29 cellular contexts compared by ENCODE assay signal in genomic region chr3:168524129-168524528, GRCh38.
"Had no signal": no experiment of that assay in that cellular context is flagged by ENCODE, and none has a peak within 500 bp of the region (broad histone marks: within the 10 kb centered on the region; RNA-seq: fewer than 3 reads in every experiment).

No MANE protein-coding gene starts in this region.

- H3K36me3 Mint-ChIP-seq: naive thymus-derived CD4-positive, alpha-beta T cell; natural killer cell; stimulated activated memory B cell treated with anti-CD40 and anti-IgM and Interleukin-4, amounts not matched to agents 10 μg/mL and 1 μg/mL and 100 μg/mL, for 72 hours had no signal

- H3K79me2 ChIP-seq: parathyroid adenoma had no signal

- H3K4me3 Mint-ChIP-seq: naive thymus-derived CD4-positive, alpha-beta T cell; natural killer cell; nephron; neural progenitor cell; stimulated activated memory B cell treated with anti-CD40 and anti-IgM and Interleukin-4, amounts not matched to agents 10 μg/mL and 1 μg/mL and 100 μg/mL, for 72 hours; stimulated activated naive CD8-positive, alpha-beta T cell treated with anti-CD3 and anti-CD28 coated beads, Interleukin-15, amount 100 ng/mL, for 72 hours; type B pancreatic cell had no signal

- H3K27me3 ChIP-seq: neural progenitor cell, ovary, suprapubic skin, testis, tibial artery, transverse colon, upper lobe of right lung, uterus had no signal

- H3K9ac ChIP-seq: neural progenitor cell, parathyroid adenoma had no signal

- H3K36me3 ChIP-seq: neural progenitor cell, ovary, suprapubic skin, tibial artery, transverse colon, upper lobe of right lung, uterus had no signal

- H3K27ac Mint-ChIP-seq: naive thymus-derived CD4-positive, alpha-beta T cell; natural killer cell; nephron; neural progenitor cell; progenitor cell of endocrine pancreas; stimulated activated memory B cell treated with anti-CD40 and anti-IgM and Interleukin-4, amounts not matched to agents 10 μg/mL and 1 μg/mL and 100 μg/mL, for 72 hours; stimulated activated naive CD8-positive, alpha-beta T cell treated with anti-CD3 and anti-CD28 coated beads, Interleukin-15, amount 100 ng/mL, for 72 hours; type B pancreatic cell had no signal

- H3K9me3 ChIP-seq: ovary, psoas muscle, suprapubic skin, testis, tibial artery, transverse colon, upper lobe of right lung, uterus had no signal

- H3K27me3 Mint-ChIP-seq: naive thymus-derived CD4-positive, alpha-beta T cell; progenitor cell of endocrine pancreas; stimulated activated memory B cell treated with anti-CD40 and anti-IgM and Interleukin-4, amounts not matched to agents 10 μg/mL and 1 μg/mL and 100 μg/mL, for 72 hours; stimulated activated naive CD8-positive, alpha-beta T cell treated with anti-CD3 and anti-CD28 coated beads, Interleukin-15, amount 100 ng/mL, for 72 hours; type B pancreatic cell had no signal

- H3K27ac ChIP-seq: neural progenitor cell, ovary, parathyroid adenoma, psoas muscle, skin epidermis, suprapubic skin, testis, tibial artery, transverse colon, upper lobe of right lung, uterus had no signal

- H3K4me1 Mint-ChIP-seq: natural killer cell; nephron; neural progenitor cell; stimulated activated memory B cell treated with anti-CD40 and anti-IgM and Interleukin-4, amounts not matched to agents 10 μg/mL and 1 μg/mL and 100 μg/mL, for 72 hours; stimulated activated naive CD8-positive, alpha-beta T cell treated with anti-CD3 and anti-CD28 coated beads, Interleukin-15, amount 100 ng/mL, for 72 hours had no signal

- H3K4me3 ChIP-seq: neural progenitor cell, ovary, psoas muscle, skin epidermis, suprapubic skin, testis, tibial artery, transverse colon, upper lobe of right lung, uterus had no signal

- DNase-seq: naive thymus-derived CD4-positive, alpha-beta T cell; natural killer cell; occipital lobe; ovary; posterior cingulate gyrus; psoas muscle; right cardiac atrium; stimulated activated CD4-positive, alpha-beta T cell treated with anti-CD3 and anti-CD28 coated beads, Interleukin-15, amount 100 ng/mL, for 24 hours; stimulated activated CD4-positive, alpha-beta T cell treated with anti-CD3 and anti-CD28 coated beads, Interleukin-2, amount 100 ng/mL, for 24 hours; stimulated activated CD4-positive, alpha-beta T cell treated with anti-CD3 and anti-CD28 coated beads, Interleukin-2, amount 100 ng/mL, for 48 hours; stimulated activated CD4-positive, alpha-beta T cell treated with anti-CD3 and anti-CD28 coated beads, Interleukin-4, amount 100 ng/mL, for 24 hours; stimulated activated naive CD4-positive, alpha-beta T cell; stimulated activated naive CD8-positive, alpha-beta T cell treated with anti-CD3 and anti-CD28 coated beads, Interleukin-15, amount 100 ng/mL, for 72 hours; stimulated activated naive CD8-positive, alpha-beta T cell treated with anti-CD3 and anti-CD28 coated beads, Interleukin-15, Interleukin-2, amounts not matched to agents 100 U/mL and 50 U/mL, for 24 hours; substantia nigra; testis; tibial artery; transverse colon; upper lobe of right lung; uterus had no signal

- ATAC-seq: naive thymus-derived CD4-positive, alpha-beta T cell; natural killer cell; psoas muscle; right cardiac atrium; sciatic nerve; stimulated activated memory B cell treated with anti-CD40 and anti-IgM and Interleukin-4, amounts not matched to agents 10 μg/mL and 1 μg/mL and 100 μg/mL, for 72 hours; stimulated activated naive CD8-positive, alpha-beta T cell treated with anti-CD3 and anti-CD28 coated beads, Interleukin-15, amount 100 ng/mL, for 72 hours; stimulated activated naive CD8-positive, alpha-beta T cell treated with anti-CD3 and anti-CD28 coated beads, Interleukin-15, Interleukin-2, amounts not matched to agents 100 U/mL and 50 U/mL, for 24 hours; upper lobe of right lung had no signal

- H3K9me3 Mint-ChIP-seq: natural killer cell; nephron; neural progenitor cell; stimulated activated naive CD8-positive, alpha-beta T cell treated with anti-CD3 and anti-CD28 coated beads, Interleukin-15, amount 100 ng/mL, for 72 hours; type B pancreatic cell had no signal

- H3K4me1 ChIP-seq: neural progenitor cell, parathyroid adenoma, psoas muscle, suprapubic skin, testis, tibial artery, transverse colon, upper lobe of right lung, uterus had no signal

- H2AFZ ChIP-seq: neural progenitor cell, parathyroid adenoma had no signal

- H3K4me2 ChIP-seq: neural progenitor cell had no signal
